ENCODE assay signal across 15 cellular contexts in genomic region chr13:111853146-111853545, GRCh38.
"Had no signal": no experiment of that assay in that cellular context is flagged by ENCODE, and none has a peak within 500 bp of the region (broad histone marks: within the 10 kb centered on the region; RNA-seq: fewer than 3 reads in every experiment).

No MANE protein-coding gene starts in this region.

- H3K36me3 Mint-ChIP-seq: immature natural killer cell; memory B cell; natural killer cell treated with Interleukin-12 subunit alpha and Interleukin-12 subunit beta and Interleukin-15 and Interleukin-18, amount 100 ng/mL, for 72 hours had no signal

- H3K4me3 Mint-ChIP-seq: immature natural killer cell; memory B cell; natural killer cell treated with Interleukin-12 subunit alpha and Interleukin-12 subunit beta and Interleukin-15 and Interleukin-18, amount 100 ng/mL, for 72 hours had no signal

- H3K36me3 ChIP-seq: left lung, lower lobe of right lung, neutrophil had no signal

- ATAC-seq: esophagus mucosa; left lung; lower lobe of right lung; natural killer cell treated with Interleukin-12 subunit alpha and Interleukin-12 subunit beta and Interleukin-15 and Interleukin-18, amount 100 ng/mL, for 72 hours; right cardiac atrium had no signal

- H3K27ac Mint-ChIP-seq: immature natural killer cell; memory B cell; natural killer cell treated with Interleukin-12 subunit alpha and Interleukin-12 subunit beta and Interleukin-15 and Interleukin-18, amount 100 ng/mL, for 72 hours had no signal

- H3K4me1 Mint-ChIP-seq: immature natural killer cell, memory B cell had no signal

- H3K27ac ChIP-seq: coronary artery, left lung, lower lobe of right lung, neutrophil had no signal

- H3K27me3 ChIP-seq: neutrophil had no signal

- H3K9me3 ChIP-seq: left lung, lower lobe of right lung, neutrophil had no signal

- H3K9me3 Mint-ChIP-seq: immature natural killer cell; natural killer cell treated with Interleukin-12 subunit alpha and Interleukin-12 subunit beta and Interleukin-15 and Interleukin-18, amount 100 ng/mL, for 72 hours had no signal

- H3K4me1 ChIP-seq: left lung, lower lobe of right lung had no signal

- DNase-seq: effector CD4-positive, alpha-beta T cell; immature natural killer cell; lower lobe of right lung; midbrain; right cardiac atrium; small intestine; stimulated activated CD4-positive, alpha-beta T cell treated with anti-CD3 and anti-CD28 coated beads, Interleukin-12 subunit alpha, Interleukin-12 subunit beta, amount 100 ng/mL, for 4 hours; stimulated activated naive CD4-positive, alpha-beta T cell treated with Interleukin-2 at 50 U/mL for 16 hours; trophoblast cell had no signal

- H3K4me3 ChIP-seq: coronary artery, left lung, lower lobe of right lung had no signal
